Comparison of ENCODE assay signal across 3 cellular contexts in the genomic region with DNA sequence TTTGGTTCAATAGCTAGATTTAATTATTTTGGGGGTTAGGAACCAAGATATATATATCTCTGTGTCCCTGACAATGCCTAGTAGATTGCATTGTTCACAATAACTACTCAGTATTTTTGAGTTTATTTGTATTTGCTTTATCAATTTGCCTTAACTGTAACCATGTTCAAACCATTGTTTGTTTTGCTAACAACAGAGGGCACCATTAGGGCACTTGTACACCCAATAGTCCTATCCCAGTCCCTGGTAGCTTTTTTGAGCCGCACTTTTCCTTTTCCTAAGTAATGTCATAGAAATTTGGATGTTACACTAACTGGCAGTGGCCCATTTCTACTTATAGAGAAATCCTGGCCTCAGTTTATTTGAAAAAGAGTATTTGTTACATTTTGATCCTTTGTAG.
TF ChIP-seq lines count a peak whose summit lies in the region.

No MANE protein-coding gene starts in this region.

TF ChIP-seq in liver, 16 proteins besides CTCF, POLR2A, EP300 and RAD21:
- TF ChIP-seq TAF1 (conservative IDR thresholded peaks at IDR 0.05), result no peak
- TF ChIP-seq GABPA (IDR thresholded peaks at IDR 0.05 in 1 of 2, conservative IDR thresholded peaks at IDR 0.05 in 1 of 2), result no peak
- TF ChIP-seq SP1 (IDR thresholded peaks at IDR 0.05), result no peak
- TF ChIP-seq FOXA2 (IDR thresholded peaks at IDR 0.05), result no peak
- TF ChIP-seq, protein P1, sequence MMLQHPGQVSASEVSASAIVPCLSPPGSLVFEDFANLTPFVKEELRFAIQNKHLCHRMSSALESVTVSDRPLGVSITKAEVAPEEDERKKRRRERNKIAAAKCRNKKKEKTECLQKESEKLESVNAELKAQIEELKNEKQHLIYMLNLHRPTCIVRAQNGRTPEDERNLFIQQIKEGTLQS (IDR thresholded peaks at IDR 0.05), result no peak
- no peak for TF ChIP-seq HNF4G (IDR thresholded peaks at IDR 0.05)

TF ChIP-seq in HepG2, 621 proteins besides CTCF, POLR2A, EP300 and RAD21:
- TF ChIP-seq FOXO1 (CRISPR knock-in tag; IDR thresholded peaks at IDR 0.05), result no peak
- TF ChIP-seq, protein P2, sequence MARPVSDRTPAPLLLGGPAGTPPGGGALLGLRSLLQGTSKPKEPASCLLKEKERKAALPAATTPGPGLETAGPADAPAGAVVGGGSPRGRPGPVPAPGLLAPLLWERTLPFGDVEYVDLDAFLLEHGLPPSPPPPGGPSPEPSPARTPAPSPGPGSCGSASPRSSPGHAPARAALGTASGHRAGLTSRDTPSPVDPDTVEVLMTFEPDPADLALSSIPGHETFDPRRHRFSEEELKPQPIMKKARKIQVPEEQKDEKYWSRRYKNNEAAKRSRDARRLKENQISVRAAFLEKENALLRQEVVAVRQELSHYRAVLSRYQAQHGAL (CRISPR knock-in tag; IDR thresholded peaks at IDR 0.05; ENCODE audit: not compliant biosample characterization), result no peak
- TF ChIP-seq ZNF326 (CRISPR knock-in tag; IDR thresholded peaks at IDR 0.05; ENCODE audit: borderline replicate concordance), result no peak
- no peak for TF ChIP-seq NR2F2 (IDR thresholded peaks at IDR 0.05; ENCODE audit: borderline replicate concordance, low read depth)
- TF ChIP-seq RFX5 (IDR thresholded peaks at IDR 0.05; ENCODE audit: low read depth, low read length), result no peak
- TF ChIP-seq MTA1 (CRISPR knock-in tag; IDR thresholded peaks at IDR 0.05; ENCODE audit: borderline replicate concordance), result no peak

TF ChIP-seq in SK-N-SH treated with all-trans-retinoic acid at 6 μM for 48 hours, 23 proteins besides CTCF, POLR2A, EP300 and RAD21:
- TF ChIP-seq ARNTL (CRISPR knock-in tag; IDR thresholded peaks at IDR 0.05; ENCODE audit: borderline replicate concordance, low read depth), result no peak
- no peak for TF ChIP-seq ZC3H10 (CRISPR knock-in tag; IDR thresholded peaks at IDR 0.05)
- no peak for TF ChIP-seq ZNF8 (CRISPR knock-in tag; IDR thresholded peaks at IDR 0.05)
- TF ChIP-seq OSR1 (CRISPR knock-in tag; IDR thresholded peaks at IDR 0.05), result no peak
- no peak for TF ChIP-seq TCF4 (CRISPR knock-in tag; IDR thresholded peaks at IDR 0.05; ENCODE audit: borderline replicate concordance)
- TF ChIP-seq, protein P3, sequence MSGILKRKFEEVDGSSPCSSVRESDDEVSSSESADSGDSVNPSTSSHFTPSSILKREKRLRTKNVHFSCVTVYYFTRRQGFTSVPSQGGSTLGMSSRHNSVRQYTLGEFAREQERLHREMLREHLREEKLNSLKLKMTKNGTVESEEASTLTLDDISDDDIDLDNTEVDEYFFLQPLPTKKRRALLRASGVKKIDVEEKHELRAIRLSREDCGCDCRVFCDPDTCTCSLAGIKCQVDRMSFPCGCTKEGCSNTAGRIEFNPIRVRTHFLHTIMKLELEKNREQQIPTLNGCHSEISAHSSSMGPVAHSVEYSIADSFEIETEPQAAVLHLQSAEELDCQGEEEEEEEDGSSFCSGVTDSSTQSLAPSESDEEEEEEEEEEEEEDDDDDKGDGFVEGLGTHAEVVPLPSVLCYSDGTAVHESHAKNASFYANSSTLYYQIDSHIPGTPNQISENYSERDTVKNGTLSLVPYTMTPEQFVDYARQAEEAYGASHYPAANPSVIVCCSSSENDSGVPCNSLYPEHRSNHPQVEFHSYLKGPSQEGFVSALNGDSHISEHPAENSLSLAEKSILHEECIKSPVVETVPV (CRISPR knock-in tag; IDR thresholded peaks at IDR 0.05), result no peak
- TF ChIP-seq PPARA (CRISPR knock-in tag; IDR thresholded peaks at IDR 0.05; ENCODE audit: borderline replicate concordance), result no peak
- no peak for TF ChIP-seq TOX (CRISPR knock-in tag; IDR thresholded peaks at IDR 0.05; ENCODE audit: borderline replicate concordance)
- TF ChIP-seq BACH2 (CRISPR knock-in tag; IDR thresholded peaks at IDR 0.05; ENCODE audit: borderline replicate concordance), result no peak
